Comparison of ENCODE assay signal across 1 cellular context in genomic region chr16:88922114-88922825, GRCh38.
TF ChIP-seq lines count a peak whose summit lies in the region.

No MANE protein-coding gene starts in this region.

TF ChIP-seq in IMR-90, 13 proteins besides CTCF, POLR2A, EP300 and RAD21 (continued from another document):
- TF ChIP-seq USF2 (IDR thresholded peaks at IDR 0.05; ENCODE audit: low read depth, low read length) (no peak), SMC3 (IDR thresholded peaks at IDR 0.05; ENCODE audit: low read depth, low read length) (no peak), RCOR1 (IDR thresholded peaks at IDR 0.05; ENCODE audit: insufficient replicate concordance, low read length) (no peak), FOS (IDR thresholded peaks at IDR 0.05; ENCODE audit: low read depth, low read length) (no peak)
